In genomic region chr19:3176715-3177501, GRCh38 we compare ENCODE assay signal across 8 cellular contexts. TPM values are rescaled to one million over a fixed set of nuclear protein-coding genes. Genes with fewer than 3 reads are reported as not detected.
A peak's percentile ranks its signal among the peaks of the same experiment; 100 is the strongest.
DNase-seq lines count a peak whose midpoint lies in the region; ATAC-seq and TF ChIP-seq lines count a peak whose summit lies in the region.

No MANE protein-coding gene starts in this region.

- DNase-seq in DND-41 (no peak), Panc1 (ENCODE audit: low read depth, low spot score) (no peak), mucosa of descending colon (peak; percentile 46 to 80 (median 61)), upper lobe of left lung (peak; percentile 45 to 89), hippocampal formation (lab: John Stamatoyannopoulos, UW) (no peak)
- DNase-seq in activated naive CD4-positive, alpha-beta T cell treated with Interleukin-2 at 50 U/mL for 16 hours, result peak; percentile 73

- H3K9me3 ChIP-seq in DND-41 (ENCODE audit: insufficient read depth, low read length, severe bottlenecking), result no peaks in the 10 kb centered on the region
- no peaks in the 10 kb centered on the region for H3K9me3 ChIP-seq in Panc1 (ENCODE audit: control insufficient read depth, insufficient read depth, low read depth, low read length)
- no peaks in the 10 kb centered on the region for H3K9me3 ChIP-seq in mucosa of descending colon
- no peaks in the 10 kb centered on the region for H3K9me3 ChIP-seq in upper lobe of left lung

- H3K36me3 ChIP-seq in DND-41 (ENCODE audit: insufficient read depth, low read length) (peaks cover 25% of the 10 kb centered on the region), Panc1 (ENCODE audit: control insufficient read depth, insufficient read depth, low read length) (no peaks in the 10 kb centered on the region), mucosa of descending colon (ENCODE audit: low read depth) (no peaks in the 10 kb centered on the region), upper lobe of left lung (no peaks in the 10 kb centered on the region)

- TF ChIP-seq POLR2A in upper lobe of left lung (IDR thresholded peaks at IDR 0.05), result peak in 1 of 4 donors; percentile 66

- no peak overlapping the region for H2AFZ ChIP-seq in DND-41 (ENCODE audit: low read depth, low read length)

- peaks cover 35% of the 10 kb centered on the region for H3K4me1 ChIP-seq in DND-41 (ENCODE audit: insufficient read depth, low read length)
- peaks cover 12% of the 10 kb centered on the region for H3K4me1 ChIP-seq in Panc1 (ENCODE audit: control insufficient read depth, insufficient read depth, low read length)
- H3K4me1 ChIP-seq in mucosa of descending colon (ENCODE audit: low read depth), result peaks cover 17% of the 10 kb centered on the region
- peaks cover 24 to 29% (median 26%) of the 10 kb centered on the region in 4 donors for H3K4me1 ChIP-seq in upper lobe of left lung

- H3K27me3 ChIP-seq in DND-41 (ENCODE audit: insufficient read depth, low read length, poor library complexity), result no peaks in the 10 kb centered on the region
- no peaks in the 10 kb centered on the region for H3K27me3 ChIP-seq in Panc1 (ENCODE audit: control insufficient read depth, insufficient read depth, low read length)
- H3K27me3 ChIP-seq in upper lobe of left lung, result no peaks in the 10 kb centered on the region

- intact Hi-C loops in Panc1 (cut with micrococcal nuclease; ENCODE audit: unreplicated experiment) (no loop called here), mucosa of descending colon (cut with DNase I, micrococcal nuclease) (no loop called here)

- H3K27ac ChIP-seq in DND-41 (ENCODE audit: low read length) (peak overlapping the region; percentile 49), Panc1 (ENCODE audit: low read length) (no peak overlapping the region), upper lobe of left lung (peak overlapping the region; percentile 89 to 97 (median 92))

- ATAC-seq in DND-41 (ENCODE audit: insufficient read depth, low read depth) (peak; percentile 12; the same call in 1 of the 3 replicates), Panc1 (peak; percentile 88), mucosa of descending colon (peak; percentile 76), upper lobe of left lung (ENCODE audit: low FRiP score in 2 of 2) (peak; percentile 56 to 91), HG03108 (IDR thresholded peaks at IDR 0.05; ENCODE audit: unreplicated experiment) (no peak), HG02678 (IDR thresholded peaks at IDR 0.05; ENCODE audit: unreplicated experiment) (no peak)

- POLR2A ChIA-PET in Panc1 (lab: Charles Lee), result no interaction called here

- no TSS peak for BruUV-seq in Panc1 (replicated peaks; lab: Mats Ljungman, UMichigan)

- peak overlapping the region; percentile 41 for H3K4me2 ChIP-seq in DND-41 (ENCODE audit: insufficient read depth, low read length)

- CTCF ChIA-PET in Panc1 (lab: Charles Lee), result no interaction called here

- peak in 1 of 4 donors; percentile 35 for TF ChIP-seq EP300 in upper lobe of left lung (IDR thresholded peaks at IDR 0.05)

- peaks cover 21% of the 10 kb centered on the region for H4K20me1 ChIP-seq in DND-41 (ENCODE audit: insufficient read depth, low read length)

- H3K79me2 ChIP-seq in DND-41 (ENCODE audit: insufficient read depth, low read length), result peaks cover 46% of the 10 kb centered on the region

- H3K4me3 ChIP-seq in DND-41 (ENCODE audit: low read depth in 1 of 2, low read length in 2 of 2), result no peak overlapping the region
- H3K4me3 ChIP-seq in Panc1 (ENCODE audit: low read depth in 2 of 2, low read length in 2 of 2), result no peak overlapping the region
- no peak overlapping the region for H3K4me3 ChIP-seq in mucosa of descending colon
- peak overlapping the region in 2 of 4 donors; percentile 15 to 23 for H3K4me3 ChIP-seq in upper lobe of left lung

- WGBS in upper lobe of left lung, 2 donors, result 52 to 80% methylated on average over 6 of the region's 11 CpGs

- H3K9ac ChIP-seq in DND-41 (ENCODE audit: low read depth, low read length), result peak overlapping the region; percentile 25; the same call in 1 of the 2 replicates

- no peak for TF ChIP-seq CTCF in DND-41 (IDR thresholded peaks at IDR 0.05; ENCODE audit: borderline replicate concordance, extremely low read depth, low read length, poor library complexity, severe bottlenecking)
- no peak for TF ChIP-seq CTCF in Panc1 (IDR thresholded peaks at IDR 0.05)
- TF ChIP-seq CTCF in mucosa of descending colon (IDR thresholded peaks at IDR 0.05), result no peak
- TF ChIP-seq CTCF in upper lobe of left lung (IDR thresholded peaks at IDR 0.05), result no peak

- in situ Hi-C loops in Panc1 (cut with HindIII; ENCODE audit: low pct_unique_long_range_greater_than_20kb, low sequenced_read_pairs), result no loop called here

RNA-seq across cellular contexts. Expression of gene S1PR4, which starts 1.7 kb away (rescaled TPM):
- 0.26 TPM for total RNA-seq in Panc1 (2021; ENCODE audit: unreplicated experiment)
- not detected for polyA plus RNA-seq in Panc1 (2012; ENCODE audit: insufficient read length)
- 1 to 10 TPM in 1 of 3 donors, under 1 TPM in 2; 0.38 to 2.5 (median 0.82) TPM for total RNA-seq in mucosa of descending colon
- 10 to 100 TPM; 19.1 to 41.6 (median 33.7) TPM for total RNA-seq in upper lobe of left lung

RNA-seq across cellular contexts. Expression of gene NCLN, which starts 8.8 kb away (rescaled TPM):
- total RNA-seq in Panc1 (2021; ENCODE audit: unreplicated experiment) (132 TPM), mucosa of descending colon (100 to 1,000 TPM in 1 of 3 donors, 10 to 100 TPM in 2; 52.6 to 103 (median 94.4) TPM), upper lobe of left lung (10 to 100 TPM; 35.6 to 87.0 (median 72.5) TPM)
- polyA plus RNA-seq in Panc1 (2012; ENCODE audit: insufficient read length), result 171 TPM

RNA-seq across cellular contexts. Expression of gene GNA15, which starts 41.1 kb away (rescaled TPM):
- total RNA-seq in Panc1 (2021; ENCODE audit: unreplicated experiment) (6.2 TPM), mucosa of descending colon (1 to 10 TPM; 1.9 to 6.2 (median 4.3) TPM), upper lobe of left lung (10 to 100 TPM; 19.0 to 31.4 (median 28.4) TPM)
- 8.4 TPM for polyA plus RNA-seq in Panc1 (2012; ENCODE audit: insufficient read length)

RNA-seq across cellular contexts. Expression of gene CELF5, which starts 47.6 kb away (rescaled TPM):
- 1.2 TPM for total RNA-seq in Panc1 (2021; ENCODE audit: unreplicated experiment)
- polyA plus RNA-seq in Panc1 (2012; ENCODE audit: insufficient read length), result 2.5 TPM
- total RNA-seq in mucosa of descending colon, result 1 to 10 TPM in 1 of 3 donors, under 1 TPM in 2; 0.75 to 2.7 (median 0.79) TPM
- under 1 TPM in 2 of 6 donors, not detected in 4; 0.49 to 0.76 TPM for total RNA-seq in upper lobe of left lung

Comparison
In these comparisons a context has a peak if more than half of its experiments do, and no peak if none do; other contexts are left out.
1. ATAC-seq: peak in DND-41 (single experiment), Panc1 (single experiment), mucosa of descending colon (single experiment) and upper lobe of left lung (2 of 2); none in HG03108 (single experiment) and HG02678 (single experiment).
2. DNase-seq: peak in activated naive CD4-positive, alpha-beta T cell treated with Interleukin-2 at 50 U/mL for 16 hours (single experiment), mucosa of descending colon (3 of 3) and upper lobe of left lung (2 of 2); none in DND-41 (single experiment), Panc1 (single experiment) and hippocampal formation (0 of 2).
3. RNA of gene S1PR4, which starts 1.7 kb away (total RNA-seq): 19.1 to 41.6 TPM in upper lobe of left lung; 0.38 to 2.5 TPM in mucosa of descending colon and 0.26 TPM in Panc1 (single experiment); every median in the first group is over 4 times any median in the second.